ENCODE assay signal across 9 cellular contexts in genomic region chr21:34892196-34892595, GRCh38.
DNase-seq lines count a peak whose midpoint lies in the region; ATAC-seq and TF ChIP-seq lines count a peak whose summit lies in the region.
"Had no signal": no experiment of that assay in that cellular context is flagged by ENCODE, and none has a peak within 500 bp of the region (broad histone marks: within the 10 kb centered on the region; RNA-seq: fewer than 3 reads in every experiment).

No MANE protein-coding gene starts in this region.

- CTCF ChIA-PET in activated CD4-positive, alpha-beta T cell treated with anti-CD3 and anti-CD28 coated beads, Interleukin-2, amount 10 ng/mL, durations not matched to agents 7 days and 5 days (lab: Charles Lee), result interaction anchor here (0.6 to 3.0 kb wide), 5 partner anchors 9 to 159 kb away, joined by 3 to 13 read pairs (median 4); no protein-coding TSS in a partner anchor

- H3K4me3 Mint-ChIP-seq in activated CD4-positive, alpha-beta T cell treated with anti-CD3 and anti-CD28 coated beads, Interleukin-2, amount 10 ng/mL, durations not matched to agents 7 days and 5 days, result peak overlapping the region; percentile 28
- H3K4me3 Mint-ChIP-seq in activated naive CD8-positive, alpha-beta T cell treated with anti-CD3 and anti-CD28 coated beads, Interleukin-2, amount 50 U/mL, for 24 hours, result peak overlapping the region; percentile 87
- peak overlapping the region; percentile 81 for H3K4me3 Mint-ChIP-seq in neural crest cell

- peaks cover 23% of the 10 kb centered on the region for H3K36me3 Mint-ChIP-seq in activated CD4-positive, alpha-beta T cell treated with anti-CD3 and anti-CD28 coated beads, Interleukin-2, amount 10 ng/mL, durations not matched to agents 7 days and 5 days (ENCODE audit: low read depth)
- H3K36me3 Mint-ChIP-seq in activated naive CD8-positive, alpha-beta T cell treated with anti-CD3 and anti-CD28 coated beads, Interleukin-2, amount 50 U/mL, for 24 hours (ENCODE audit: low read depth), result peaks cover 10% of the 10 kb centered on the region
- no peaks in the 10 kb centered on the region for H3K36me3 Mint-ChIP-seq in neural crest cell (ENCODE audit: low read depth)

- TF ChIP-seq CTCF in neural crest cell (conservative IDR thresholded peaks at IDR 0.05), result no peak

- no peak for ATAC-seq in activated naive CD8-positive, alpha-beta T cell treated with anti-CD3 and anti-CD28 coated beads, Interleukin-2, amount 50 U/mL, for 24 hours
- ATAC-seq: left ventricle myocardium superior had no signal

- H3K4me1 Mint-ChIP-seq in activated CD4-positive, alpha-beta T cell treated with anti-CD3 and anti-CD28 coated beads, Interleukin-2, amount 10 ng/mL, durations not matched to agents 7 days and 5 days, result peaks cover 40% of the 10 kb centered on the region
- H3K4me1 Mint-ChIP-seq in activated naive CD8-positive, alpha-beta T cell treated with anti-CD3 and anti-CD28 coated beads, Interleukin-2, amount 50 U/mL, for 24 hours, result peaks cover 74% of the 10 kb centered on the region
- peaks cover 15% of the 10 kb centered on the region for H3K4me1 Mint-ChIP-seq in neural crest cell

- POLR2A ChIA-PET in activated CD4-positive, alpha-beta T cell treated with anti-CD3 and anti-CD28 coated beads, Interleukin-2, amount 10 ng/mL, durations not matched to agents 7 days and 5 days (lab: Charles Lee), result interaction anchor here (1.1 kb wide), 1 partner anchor 155 kb away, joined by 3 read pairs; no protein-coding TSS in a partner anchor

- no peak overlapping the region for H3K27ac Mint-ChIP-seq in activated CD4-positive, alpha-beta T cell treated with anti-CD3 and anti-CD28 coated beads, Interleukin-2, amount 10 ng/mL, durations not matched to agents 7 days and 5 days
- H3K27ac Mint-ChIP-seq in activated naive CD8-positive, alpha-beta T cell treated with anti-CD3 and anti-CD28 coated beads, Interleukin-2, amount 50 U/mL, for 24 hours, result peak overlapping the region; percentile 72
- no peak overlapping the region for H3K27ac Mint-ChIP-seq in neural crest cell (ENCODE audit: unreplicated experiment)

- no peaks in the 10 kb centered on the region for H3K27me3 Mint-ChIP-seq in activated CD4-positive, alpha-beta T cell treated with anti-CD3 and anti-CD28 coated beads, Interleukin-2, amount 10 ng/mL, durations not matched to agents 7 days and 5 days
- H3K27me3 Mint-ChIP-seq in activated naive CD8-positive, alpha-beta T cell treated with anti-CD3 and anti-CD28 coated beads, Interleukin-2, amount 50 U/mL, for 24 hours, result peaks cover 2% of the 10 kb centered on the region
- peaks cover 86% of the 10 kb centered on the region for H3K27me3 Mint-ChIP-seq in neural crest cell (ENCODE audit: low read depth)

- H3K9me3 Mint-ChIP-seq in activated CD4-positive, alpha-beta T cell treated with anti-CD3 and anti-CD28 coated beads, Interleukin-2, amount 10 ng/mL, durations not matched to agents 7 days and 5 days, result peaks cover 4% of the 10 kb centered on the region
- H3K9me3 Mint-ChIP-seq in activated naive CD8-positive, alpha-beta T cell treated with anti-CD3 and anti-CD28 coated beads, Interleukin-2, amount 50 U/mL, for 24 hours, result peaks cover 3% of the 10 kb centered on the region
- H3K9me3 Mint-ChIP-seq in neural crest cell, result no peaks in the 10 kb centered on the region

- no peak for DNase-seq in activated CD4-positive, alpha-beta T cell treated with anti-CD3 and anti-CD28 coated beads, Interleukin-2, amount 10 ng/mL, durations not matched to agents 7 days and 5 days
- DNase-seq in activated CD4-positive, alpha-beta T cell treated with anti-CD3 and anti-CD28 coated beads, Interleukin-2, amount 50 U/mL, for 1 hour, result no peak
- DNase-seq in MV-4-11 (lab: John Stamatoyannopoulos, UW) (peak; percentile 70), neural crest cell (ENCODE audit: low read depth, low spot score) (no peak), SKM-1 treated with dmso at 0.1 percent for 144 hours (lab: John Stamatoyannopoulos, UW; ENCODE audit: unreplicated experiment) (no peak), SK-N-DZ (ENCODE audit: low spot score) (no peak), NCI-H146 (lab: John Stamatoyannopoulos, UW) (no peak)
- DNase-seq in activated naive CD8-positive, alpha-beta T cell treated with anti-CD3 and anti-CD28 coated beads, Interleukin-2, amount 50 U/mL, for 24 hours, result no peak
- DNase-seq: left ventricle myocardium superior had no signal

Comparison
In these comparisons a context has a peak if more than half of its experiments do, and no peak if none do; other contexts are left out.
1. H3K4me3 Mint-ChIP-seq: peak in every context shown above with its lines; median percentile 87 in activated naive CD8-positive, alpha-beta T cell treated with anti-CD3 and anti-CD28 coated beads, Interleukin-2, amount 50 U/mL, for 24 hours; 81 in neural crest cell; 28 in activated CD4-positive, alpha-beta T cell treated with anti-CD3 and anti-CD28 coated beads, Interleukin-2, amount 10 ng/mL, durations not matched to agents 7 days and 5 days.